8 cellular contexts compared by ENCODE assay signal in the genomic region with DNA sequence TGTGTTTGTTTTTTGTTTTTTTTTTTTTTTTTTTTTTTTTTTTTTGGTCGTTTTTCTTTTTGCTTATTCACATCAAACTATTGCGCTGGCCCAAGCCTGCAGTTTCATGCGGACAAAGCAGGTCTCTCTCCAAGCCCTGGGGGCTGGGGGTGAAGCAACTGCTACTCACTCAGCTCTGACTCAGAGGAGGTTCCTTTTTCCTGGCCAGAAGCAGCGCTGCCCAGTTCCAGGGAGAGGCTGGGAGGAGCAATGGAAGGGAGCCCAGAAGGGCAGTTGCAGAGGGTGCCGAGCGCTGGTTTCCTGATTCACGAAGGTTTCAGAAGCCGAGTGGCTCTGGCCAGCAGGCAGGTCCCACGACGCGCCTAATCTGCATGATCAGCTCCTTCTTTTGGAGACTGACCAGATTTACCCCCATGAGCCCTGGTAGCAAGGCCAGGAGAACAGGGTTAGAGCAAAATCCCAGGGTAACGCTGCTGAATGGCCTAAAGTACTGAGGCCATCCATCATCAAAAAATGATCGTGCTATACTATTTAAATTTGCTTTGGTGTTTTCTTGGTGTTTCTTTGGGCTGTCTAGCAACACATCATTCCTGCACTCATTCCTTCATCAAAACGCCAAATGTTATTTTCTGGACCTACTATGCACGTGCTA.
DNase-seq lines count a peak whose midpoint lies in the region; ATAC-seq and TF ChIP-seq lines count a peak whose summit lies in the region.

No MANE protein-coding gene starts in this region.

- in situ Hi-C loops in T47D (cut with HindIII; ENCODE audit: low pct_unique_long_range_greater_than_20kb, low sequenced_read_pairs), result no loop called here

- no peaks in the 10 kb centered on the region for H3K36me3 ChIP-seq in subcutaneous abdominal adipose tissue (ENCODE audit: control insufficient read depth in 5 of 5, insufficient read depth in 5 of 5, low read length in 5 of 5)

- no peaks in the 10 kb centered on the region for H3K9me3 ChIP-seq in subcutaneous abdominal adipose tissue (ENCODE audit: control insufficient read depth in 5 of 5, low read length in 5 of 5)

- peaks cover 11 to 23% (median 18%) of the 10 kb centered on the region in 5 donors for H3K4me1 ChIP-seq in subcutaneous abdominal adipose tissue (ENCODE audit: control insufficient read depth in 5 of 5, insufficient read depth in 5 of 5, low read length in 5 of 5)

- DNase-seq in HK-2 (ENCODE audit: unreplicated experiment) (peak; percentile 2), T47D (ENCODE audit: low read depth in 1 of 2, low spot score in 1 of 2) (peak; percentile 14 to 61), islet precursor cell (peak; percentile 97), GM10248 (ENCODE audit: extremely low spot score) (no peak)
- DNase-seq in naive thymus-derived CD8-positive, alpha-beta T cell, result no peak

- TF ChIP-seq CTCF in GM10248 (IDR thresholded peaks at IDR 0.05; ENCODE audit: control extremely low read depth, extremely low read depth, low read depth, missing control alignments), result no peak

- peaks cover 0 to 4% (median 0%) of the 10 kb centered on the region in 3 donors for H3K36me3 Mint-ChIP-seq in naive thymus-derived CD8-positive, alpha-beta T cell

- ATAC-seq in HG03520 (IDR thresholded peaks at IDR 0.05; ENCODE audit: unreplicated experiment), result no peak
- ATAC-seq in naive thymus-derived CD8-positive, alpha-beta T cell, result no peak
- no peak for ATAC-seq in HG02588 (IDR thresholded peaks at IDR 0.05; ENCODE audit: unreplicated experiment)

- no peak overlapping the region for H3K27ac Mint-ChIP-seq in naive thymus-derived CD8-positive, alpha-beta T cell

- H3K27ac ChIP-seq in subcutaneous abdominal adipose tissue (ENCODE audit: low read depth, low read length), result peak overlapping the region; percentile 86

- POLR2A ChIA-PET in GM10248 (lab: Yijun Ruan, JAX), result interaction anchor here (0.7 kb wide), 1 partner anchor 147 kb away, joined by 3 read pairs; no protein-coding TSS in a partner anchor
- POLR2A ChIA-PET in naive thymus-derived CD8-positive, alpha-beta T cell (lab: Charles Lee), result no interaction called here

- H3K9ac ChIP-seq in subcutaneous abdominal adipose tissue (ENCODE audit: low read length in 5 of 5), result no peak overlapping the region

- H3K4me3 Mint-ChIP-seq in naive thymus-derived CD8-positive, alpha-beta T cell, result peak overlapping the region in 1 of 10 donors; percentile 24

- H3K27me3 ChIP-seq in subcutaneous abdominal adipose tissue (ENCODE audit: control insufficient read depth in 5 of 5, insufficient read depth in 4 of 5, low read length in 5 of 5), result no peaks in the 10 kb centered on the region

- peaks cover 0 to 14% (median 6%) of the 10 kb centered on the region in 9 donors for H3K9me3 Mint-ChIP-seq in naive thymus-derived CD8-positive, alpha-beta T cell

- CTCF ChIA-PET in GM10248 (lab: Yijun Ruan, JAX), result interaction anchor here (0.8 kb wide), 1 partner anchor 31 kb away, joined by 3 read pairs; no protein-coding TSS in a partner anchor

- peaks cover 0 to 4% (median under 1%) of the 10 kb centered on the region in 4 donors for H3K4me1 Mint-ChIP-seq in naive thymus-derived CD8-positive, alpha-beta T cell

- peak overlapping the region in 4 of 5 donors; percentile 19 to 63 (median 46) for H3K4me3 ChIP-seq in subcutaneous abdominal adipose tissue (ENCODE audit: low read depth in 1 of 5, low read length in 5 of 5)

- H3K27me3 Mint-ChIP-seq in naive thymus-derived CD8-positive, alpha-beta T cell, result peaks cover 0 to 4% (median 2%) of the 10 kb centered on the region in 5 donors

Comparison
In these comparisons a context has a peak if more than half of its experiments do, and no peak if none do; other contexts are left out.
1. DNase-seq: peak in HK-2 (single experiment), T47D (2 of 2) and islet precursor cell (single experiment); none in GM10248 (single experiment) and naive thymus-derived CD8-positive, alpha-beta T cell (0 of 10).